Comparison of ENCODE assay signal across 9 cellular contexts in genomic region chr2:191637182-191638078, GRCh38. TPM values are rescaled to one million over a fixed set of nuclear protein-coding genes. Genes with fewer than 3 reads are reported as not detected.
DNase-seq lines count a peak whose midpoint lies in the region; ATAC-seq and TF ChIP-seq lines count a peak whose summit lies in the region.
"Had no signal": no experiment of that assay in that cellular context is flagged by ENCODE, and none has a peak within 500 bp of the region (broad histone marks: within the 10 kb centered on the region; RNA-seq: fewer than 3 reads in every experiment).

No MANE protein-coding gene starts in this region.

- no peaks in the 10 kb centered on the region for H4K20me1 ChIP-seq in SK-N-SH (ENCODE audit: insufficient read depth)

- 0 out of 2 replicates have a peak overlapping the region, but pooled peaks have one; percentile 3 for H2AFZ ChIP-seq in SK-N-SH (ENCODE audit: low read depth)

- no peaks in the 10 kb centered on the region for H3K27me3 ChIP-seq in SK-N-SH (ENCODE audit: insufficient read depth)

- H3K4me2 ChIP-seq in SK-N-SH: peak overlapping the region; percentile 14

- no peak overlapping the region for H3K4me3 ChIP-seq in AG10803 (ENCODE audit: low read length)
- no peak overlapping the region for H3K4me3 ChIP-seq in SK-N-SH (ENCODE audit: low read depth in 2 of 2, low read length in 1 of 2)
- no peak overlapping the region for H3K4me3 ChIP-seq in fibroblast of pulmonary artery (replicated peaks; ENCODE audit: low read depth, low read length)
- H3K4me3 ChIP-seq: HAP-1 had no signal

- 62% methylated on average over 6 of the region's 6 CpGs for WGBS in SK-N-SH (ENCODE audit: low lambda C conversion rate)

- H3F3A ChIP-seq in SK-N-SH (replicated peaks; ENCODE audit: insufficient read depth): peaks cover 34% of the 10 kb centered on the region

- H3K9me2 ChIP-seq in SK-N-SH: no peaks in the 10 kb centered on the region

- TF ChIP-seq CTCF in AG10803 (conservative IDR thresholded peaks at IDR 0.05; ENCODE audit: low read length) (no peak), SK-N-SH (IDR thresholded peaks at IDR 0.05) (no peak), fibroblast of pulmonary artery (IDR thresholded peaks at IDR 0.05; ENCODE audit: low read length, missing control alignments) (no peak)

- POLR2A ChIA-PET in SK-N-SH (lab: Yijun Ruan, JAX): no interaction called here

- H3K9me3 ChIP-seq in SK-N-SH: no peaks in the 10 kb centered on the region
- H3K9me3 ChIP-seq: HAP-1 had no signal

- peak; percentile 73 for ATAC-seq in GM18868 (IDR thresholded peaks at IDR 0.05; ENCODE audit: unreplicated experiment)
- ATAC-seq in HG03060 (IDR thresholded peaks at IDR 0.05; ENCODE audit: low read depth, unreplicated experiment): peak; percentile 59

- TF ChIP-seq RAD21 in SK-N-SH (IDR thresholded peaks at IDR 0.05; ENCODE audit: low read length): no peak

- DNase-seq in AG10803 (ENCODE audit: low read depth): peak; percentile 73
- DNase-seq in SK-N-SH: no peak
- peak; percentile 42 for DNase-seq in fibroblast of pulmonary artery (ENCODE audit: low read depth)
- no peak for DNase-seq in NCI-H2081 treated with DMSO at 0.1 percent for 48 hours (lab: John Stamatoyannopoulos, UW)
- DNase-seq in ureter (ENCODE audit: low spot score): no peak
- DNase-seq in germinal center (ENCODE audit: low spot score): no peak

- peaks cover 0 to 19% of the 10 kb centered on the region in 2 experiments; a peak in 2 of 4 replicates for H3K4me1 ChIP-seq in SK-N-SH (ENCODE audit: control insufficient read depth in 1 of 2, insufficient read depth in 2 of 2, low read depth in 1 of 2, low read length in 1 of 2)

- CTCF ChIA-PET in SK-N-SH (lab: Yijun Ruan, JAX): no interaction called here

- peak overlapping the region; percentile 22; the same call in 1 of the 2 replicates for H3K9ac ChIP-seq in SK-N-SH

- peak overlapping the region; percentile 9 to 87; a peak in 3 of 4 replicates for H3K27ac ChIP-seq in SK-N-SH (ENCODE audit: low read depth in 2 of 2, low read length in 1 of 2)

- no peaks in the 10 kb centered on the region for H3K36me3 ChIP-seq in SK-N-SH (replicated peaks in 1 of 2; ENCODE audit: control insufficient read depth in 1 of 2, insufficient read depth in 2 of 2, low read length in 1 of 2)
- H3K36me3 ChIP-seq: HAP-1 had no signal

- TF ChIP-seq EP300 in SK-N-SH (IDR thresholded peaks at IDR 0.05; ENCODE audit: borderline replicate concordance in 1 of 2, low read depth in 1 of 2, low read length in 1 of 2): no peak

- no peaks in the 10 kb centered on the region for H3K79me2 ChIP-seq in SK-N-SH (ENCODE audit: insufficient read depth)

TF ChIP-seq in SK-N-SH, 30 proteins besides CTCF, POLR2A, EP300 and RAD21:
- TF ChIP-seq CHD2 (IDR thresholded peaks at IDR 0.05; ENCODE audit: low read length, partially characterized antibody) (no peak), PBX3 (IDR thresholded peaks at IDR 0.05) (peak; percentile 61), NFIC (IDR thresholded peaks at IDR 0.05; ENCODE audit: borderline replicate concordance) (peak; percentile 9; the same call in 1 of the 2 replicates), JUND (IDR thresholded peaks at IDR 0.05) (0 out of 2 replicates have a peak, but pooled peaks have one; percentile 11), FOSL2 (IDR thresholded peaks at IDR 0.05; ENCODE audit: borderline replicate concordance, low read depth) (peak; percentile 19; the same call in 1 of the 2 replicates), FOXM1 (IDR thresholded peaks at IDR 0.05; ENCODE audit: low read depth) (no peak), ELF1 (IDR thresholded peaks at IDR 0.05) (no peak), YY1 (IDR thresholded peaks at IDR 0.05; ENCODE audit: low read depth) (peak; percentile 29; the same call in 1 of the 2 replicates), MAX (IDR thresholded peaks at IDR 0.05; ENCODE audit: low read depth) (no peak), TCF12 (IDR thresholded peaks at IDR 0.05) (peak; percentile 16; the same call in 1 of the 2 replicates)
TF ChIP-seq in SK-N-SH: peak in this region for 6.

RNA-seq across cellular contexts. Expression of gene NABP1, which starts 40.5 kb away (rescaled TPM):
- polyA plus RNA-seq in SK-N-SH (2012; rRNA removed): 19.1 and 35.7 TPM in 2 replicates
- 10.4 and 13.5 TPM in 2 replicates for polyA plus RNA-seq in SK-N-SH (2012; cell fraction: cytosol; rRNA removed)
- polyA plus RNA-seq in SK-N-SH (2012; cell fraction: nucleus; rRNA removed): 65.9 and 172 TPM in 2 replicates
- total RNA-seq in ureter: 40.8 TPM

Comparison
In these comparisons a context has a peak if more than half of its experiments do, and no peak if none do; other contexts are left out.
1. DNase-seq: peak in AG10803 (single experiment) and fibroblast of pulmonary artery (single experiment); none in SK-N-SH (single experiment), NCI-H2081 treated with DMSO at 0.1 percent for 48 hours (single experiment), ureter (single experiment) and germinal center (single experiment).